ENCODE assay signal across 9 cellular contexts in the genomic region with DNA sequence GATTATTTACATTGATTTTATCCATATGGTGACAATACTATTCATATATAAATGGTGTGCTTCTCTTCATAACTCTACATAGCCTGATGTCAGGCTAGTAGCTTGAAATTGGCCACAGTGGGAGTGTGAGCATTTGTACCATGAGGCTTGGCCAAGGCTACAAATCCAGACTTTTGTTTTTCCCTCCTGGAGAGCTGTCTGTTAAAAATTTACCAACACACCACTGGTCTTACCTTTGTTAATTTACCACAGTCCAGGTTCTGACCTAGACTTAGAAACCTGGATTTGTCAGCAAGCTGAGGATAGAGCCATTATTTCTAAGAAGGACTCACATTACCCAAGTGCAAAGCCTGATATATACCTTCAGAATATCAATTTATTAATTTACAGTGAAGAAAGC. TPM values are rescaled to one million over a fixed set of nuclear protein-coding genes. Genes with fewer than 3 reads are reported as not detected.
"Had no signal": no experiment of that assay in that cellular context is flagged by ENCODE, and none has a peak within 500 bp of the region (broad histone marks: within the 10 kb centered on the region; RNA-seq: fewer than 3 reads in every experiment).

No MANE protein-coding gene starts in this region.

- FAIRE-seq: H1, H54, HTR-8/SVneo, K562 had no signal

- DNase-seq: H9, HCEC 1CT, IMR-90 had no signal

- ATAC-seq: GM23338, K562 had no signal

- H3K4me2 ChIP-seq: GM23338 had no signal

- H3K4me3 ChIP-seq: GM23338, K562 had no signal

- H2AFZ ChIP-seq: GM23338 had no signal

RNA-seq across cellular contexts. Expression of gene ATRNL1, which starts 45.5 kb away (rescaled TPM):
- total RNA-seq: HT-29 had no signal
- polyA plus RNA-seq: K562 had no signal
